25 cellular contexts compared by ENCODE assay signal in the genomic region with DNA sequence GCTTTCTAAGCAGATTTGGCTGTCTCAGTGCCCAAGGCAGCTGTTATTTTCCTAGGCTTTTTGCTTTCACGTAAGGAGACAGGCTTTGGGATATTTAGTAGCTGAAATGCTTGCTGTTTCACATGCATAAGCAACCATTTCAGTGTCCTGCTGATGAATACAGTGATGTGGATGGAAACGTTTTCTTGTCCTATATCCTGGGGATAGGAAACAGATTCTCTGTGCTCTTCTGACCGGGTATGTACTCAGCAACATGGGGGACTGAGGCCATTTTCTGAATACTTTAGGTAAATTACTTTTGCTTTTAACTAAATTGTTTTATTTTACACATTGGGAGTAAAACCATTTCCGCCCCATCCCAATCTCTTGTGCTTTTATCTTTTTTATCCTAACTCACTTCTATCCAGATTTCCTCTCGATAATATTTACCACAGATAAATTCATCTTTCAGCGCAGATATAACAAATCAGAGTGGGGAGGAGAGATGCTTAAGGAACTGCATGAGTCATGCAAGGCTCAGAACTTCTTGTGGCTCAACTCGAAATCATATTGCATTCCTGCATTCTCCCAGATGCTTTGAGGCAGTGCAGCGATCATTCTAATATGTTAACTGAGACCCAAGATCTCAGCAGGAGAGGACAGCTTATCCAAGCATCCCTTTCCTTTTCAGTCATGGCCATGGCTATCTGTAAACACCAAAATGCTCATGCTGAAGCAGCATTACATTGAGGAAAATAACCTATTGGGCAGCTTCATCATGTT. TPM values are rescaled to one million over a fixed set of nuclear protein-coding genes. Genes with fewer than 3 reads are reported as not detected.
DNase-seq lines count a peak whose midpoint lies in the region; ATAC-seq, FAIRE-seq and TF ChIP-seq lines count a peak whose summit lies in the region.
"Had no signal": no experiment of that assay in that cellular context is flagged by ENCODE, and none has a peak within 500 bp of the region (broad histone marks: within the 10 kb centered on the region; RNA-seq: fewer than 3 reads in every experiment).

No MANE protein-coding gene starts in this region.

- H3K4me3 ChIP-seq in HUES48 (ENCODE audit: low read depth, low read length) (peak overlapping the region; percentile 34), brain microvascular endothelial cell (ENCODE audit: low read depth, low read length) (no peak overlapping the region), iPS-20b (ENCODE audit: low read length) (peak overlapping the region; percentile 32; the same call in 1 of the 2 replicates), body of pancreas (no peak overlapping the region)
- H3K4me3 ChIP-seq: left ventricle myocardium inferior had no signal

- peak overlapping the region; percentile 91 for H3K27ac ChIP-seq in HUES48 (ENCODE audit: low read depth, low read length)
- H3K27ac ChIP-seq in brain microvascular endothelial cell, result no peak overlapping the region
- H3K27ac ChIP-seq in iPS-20b (ENCODE audit: low read length), result peak overlapping the region; percentile 13
- H3K27ac ChIP-seq in body of pancreas, result no peak overlapping the region
- H3K27ac ChIP-seq: foreskin keratinocyte, left ventricle myocardium inferior, parathyroid adenoma had no signal

- H3K9me3 Mint-ChIP-seq in activated naive CD4-positive, alpha-beta T cell treated with anti-CD3 and anti-CD28 coated beads, Interleukin-2, amount 50 U/mL, for 72 hours, result peaks cover 0 to 9% of the 10 kb centered on the region in 2 donors
- H3K9me3 Mint-ChIP-seq: activated CD8-positive, alpha-beta T cell treated with anti-CD3 and anti-CD28 coated beads for 36 hours; activated naive CD8-positive, alpha-beta T cell treated with anti-CD3 and anti-CD28 coated beads for 36 hours; effector memory CD8-positive, alpha-beta T cell had no signal

- FAIRE-seq in D721Med (lab: Jason Lieb, UNC), result peak; percentile 89
- FAIRE-seq: small intestine had no signal

- peaks cover 37% of the 10 kb centered on the region for H3K4me1 ChIP-seq in HUES48 (ENCODE audit: control insufficient read depth, insufficient read depth, low read length)
- peaks cover 23% of the 10 kb centered on the region; the same call in 1 of the 2 replicates for H3K4me1 ChIP-seq in iPS-20b (ENCODE audit: insufficient read depth, low read length)
- no peaks in the 10 kb centered on the region for H3K4me1 ChIP-seq in body of pancreas
- H3K4me1 ChIP-seq: Caco-2, foreskin keratinocyte, left ventricle myocardium inferior, parathyroid adenoma had no signal

- TF ChIP-seq POLR2A in body of pancreas (IDR thresholded peaks at IDR 0.05), result no peak

- no peak overlapping the region for H3K27ac Mint-ChIP-seq in activated naive CD4-positive, alpha-beta T cell treated with anti-CD3 and anti-CD28 coated beads, Interleukin-2, amount 50 U/mL, for 72 hours
- H3K27ac Mint-ChIP-seq: activated CD8-positive, alpha-beta T cell treated with anti-CD3 and anti-CD28 coated beads for 36 hours; activated naive CD8-positive, alpha-beta T cell treated with anti-CD3 and anti-CD28 coated beads for 36 hours; effector memory CD8-positive, alpha-beta T cell had no signal

- H3K9ac ChIP-seq in HUES48 (ENCODE audit: low read depth, low read length) (peak overlapping the region; percentile 72), iPS-20b (ENCODE audit: low read depth, low read length) (peak overlapping the region; percentile 50; the same call in 1 of the 2 replicates)
- H3K9ac ChIP-seq: parathyroid adenoma had no signal

- H3K27me3 ChIP-seq in HUES48 (ENCODE audit: control insufficient read depth, insufficient read depth, low read length) (no peaks in the 10 kb centered on the region), brain microvascular endothelial cell (replicated peaks) (no peaks in the 10 kb centered on the region), iPS-20b (ENCODE audit: insufficient read depth, low read length) (no peaks in the 10 kb centered on the region), body of pancreas (no peaks in the 10 kb centered on the region)
- H3K27me3 ChIP-seq: foreskin keratinocyte had no signal

- TF ChIP-seq CTCF in D721Med (IDR thresholded peaks at IDR 0.05; ENCODE audit: insufficient read depth, missing control alignments), result no peak
- TF ChIP-seq CTCF in brain microvascular endothelial cell (IDR thresholded peaks at IDR 0.05; ENCODE audit: low read depth, low read length, missing control alignments), result no peak
- TF ChIP-seq CTCF in body of pancreas (IDR thresholded peaks at IDR 0.05), result no peak

- no peaks in the 10 kb centered on the region; the same call in 1 of the 2 replicates for H3K9me3 ChIP-seq in HUES48 (ENCODE audit: control insufficient read depth, insufficient read depth, low read length)
- H3K9me3 ChIP-seq in iPS-20b (ENCODE audit: insufficient read depth, low read depth, low read length), result no peaks in the 10 kb centered on the region
- peaks cover 0 to 1% (median 0%) of the 10 kb centered on the region in 3 donors for H3K9me3 ChIP-seq in body of pancreas
- H3K9me3 ChIP-seq: Caco-2 had no signal

- intact Hi-C loops in body of pancreas (cut with DNase I), result no loop called here

- H3K36me3 ChIP-seq in HUES48 (ENCODE audit: control insufficient read depth, insufficient read depth, low read length) (no peaks in the 10 kb centered on the region), brain microvascular endothelial cell (replicated peaks) (no peaks in the 10 kb centered on the region), iPS-20b (ENCODE audit: insufficient read depth, low read depth, low read length) (no peaks in the 10 kb centered on the region), body of pancreas (replicated peaks in 1 of 2; ENCODE audit: insufficient read depth in 1 of 2, low read depth in 2 of 2) (no peaks in the 10 kb centered on the region)
- H3K36me3 ChIP-seq: left ventricle myocardium inferior had no signal

- ATAC-seq in body of pancreas, result no peak
- ATAC-seq in activated naive CD4-positive, alpha-beta T cell treated with anti-CD3 and anti-CD28 coated beads, Interleukin-2, amount 50 U/mL, for 72 hours, result no peak
- ATAC-seq: activated CD8-positive, alpha-beta T cell treated with anti-CD3 and anti-CD28 coated beads for 36 hours; effector memory CD8-positive, alpha-beta T cell; foreskin keratinocyte had no signal

- no peaks in the 10 kb centered on the region for H3K36me3 Mint-ChIP-seq in activated naive CD4-positive, alpha-beta T cell treated with anti-CD3 and anti-CD28 coated beads, Interleukin-2, amount 50 U/mL, for 72 hours
- H3K36me3 Mint-ChIP-seq: activated naive CD8-positive, alpha-beta T cell treated with anti-CD3 and anti-CD28 coated beads for 36 hours had no signal

- 56 to 60% methylated on average over 8 of the region's 8 CpGs for WGBS in body of pancreas, 2 donors

- DNase-seq in D721Med (ENCODE audit: insufficient read length, low spot score), result no peak
- peak; percentile 77 for DNase-seq in brain microvascular endothelial cell
- DNase-seq in body of pancreas, result no peak
- DNase-seq in activated naive CD4-positive, alpha-beta T cell treated with anti-CD3 and anti-CD28 coated beads, Interleukin-2, amount 50 U/mL, for 72 hours (ENCODE audit: low spot score in 2 of 2), result no peak
- DNase-seq in NCI-H2029 treated with DMSO at 0.1 percent for 48 hours (lab: John Stamatoyannopoulos, UW), result no peak
- no peak for DNase-seq in NCI-H1048 (lab: John Stamatoyannopoulos, UW)
- DNase-seq: activated CD8-positive, alpha-beta T cell treated with anti-CD3 and anti-CD28 coated beads for 36 hours; activated naive CD8-positive, alpha-beta T cell treated with anti-CD3 and anti-CD28 coated beads for 36 hours; activated T-cell treated with anti-CD3 and anti-CD28 coated beads, Interleukin-2, amount 50 U/mL, for 48 hours; Caco-2; effector memory CD8-positive, alpha-beta T cell; GDM1; Kasumi-1; left ventricle myocardium inferior; NCI-H1417; NCI-H2227 treated with DMSO at 0.1 percent for 48 hours; NK-92 treated with Interleukin-12 subunit alpha and Interleukin-12 subunit beta, amount 100 ng/mL, for 24 hours; small intestine; stimulated activated CD4-positive, alpha-beta T cell treated with anti-CD3 and anti-CD28 coated beads, Interleukin-4, amount 100 ng/mL, for 4 hours; stimulated activated CD8-positive, alpha-beta memory T cell treated with anti-CD3 and anti-CD28 coated beads, Interleukin-4, amount 100 ng/mL, for 48 hours had no signal

- in situ Hi-C loops in brain microvascular endothelial cell (cut with HindIII; ENCODE audit: low pct_ligation_motif_present, low sequenced_read_pairs), result no loop called here

RNA-seq across cellular contexts. Expression of a gene that starts 22.3 kb away (rescaled TPM):
- under 1 TPM in 1 of 2 donors, not detected in 1; under 0.01 TPM for total RNA-seq in body of pancreas
- not detected for total RNA-seq in activated naive CD4-positive, alpha-beta T cell treated with anti-CD3 and anti-CD28 coated beads, Interleukin-2, amount 50 U/mL, for 72 hours
- total RNA-seq: activated CD8-positive, alpha-beta T cell treated with anti-CD3 and anti-CD28 coated beads for 36 hours; activated naive CD8-positive, alpha-beta T cell treated with anti-CD3 and anti-CD28 coated beads for 36 hours; Caco-2; foreskin keratinocyte; T-helper 1 cell treated with Interleukin-12 subunit alpha and Interleukin-12 subunit beta and Interleukin-4 antibody, amounts not matched to agents 30 ng/mL and 1 ng/mL, for 36 hours had no signal

Comparison
In these comparisons a context has a peak if more than half of its experiments do, and no peak if none do; other contexts are left out.
1. H3K27ac ChIP-seq: peak in HUES48 (single experiment) and iPS-20b (single experiment); none in brain microvascular endothelial cell (single experiment) and body of pancreas (0 of 4).
2. H3K4me3 ChIP-seq: peak in HUES48 (single experiment) and iPS-20b (single experiment); none in brain microvascular endothelial cell (single experiment) and body of pancreas (0 of 2).